11 cellular contexts compared by ENCODE assay signal in the genomic region with DNA sequence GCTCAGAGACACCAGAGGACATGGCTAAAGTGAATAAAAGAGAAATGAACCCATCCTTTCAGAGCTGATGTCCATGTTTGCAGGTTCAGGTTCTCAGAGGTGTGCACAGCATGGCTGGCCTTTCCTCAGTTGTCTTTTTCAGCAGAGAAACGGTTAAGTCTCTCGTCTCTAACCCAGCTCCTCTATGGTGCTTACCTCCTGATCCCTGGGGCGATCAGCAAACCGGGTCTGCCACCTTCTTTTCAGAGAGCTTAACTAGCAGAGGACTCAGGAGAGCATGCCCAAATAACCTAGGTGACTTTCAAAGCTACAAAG. TPM values are rescaled to one million over a fixed set of nuclear protein-coding genes. Genes with fewer than 3 reads are reported as not detected.
DNase-seq lines count a peak whose midpoint lies in the region; ATAC-seq, FAIRE-seq and TF ChIP-seq lines count a peak whose summit lies in the region.
"Had no signal": no experiment of that assay in that cellular context is flagged by ENCODE, and none has a peak within 500 bp of the region (broad histone marks: within the 10 kb centered on the region; RNA-seq: fewer than 3 reads in every experiment).

No MANE protein-coding gene starts in this region.

- H3K27me3 ChIP-seq in neutrophil (no peaks in the 10 kb centered on the region), right atrium auricular region (no peaks in the 10 kb centered on the region)

- peaks cover 73 to 77% of the 10 kb centered on the region in 2 experiments for H3K4me1 ChIP-seq in neutrophil (ENCODE audit: control insufficient read depth in 1 of 2, insufficient read depth in 1 of 2, low read depth in 1 of 2, low read length in 1 of 2)
- H3K4me1 ChIP-seq in right atrium auricular region: no peaks in the 10 kb centered on the region
- H3K4me1 ChIP-seq: esophagus muscularis mucosa had no signal

- H3K4me3 ChIP-seq in neutrophil (ENCODE audit: low read depth in 1 of 2, low read length in 1 of 2): peak overlapping the region; percentile 52 to 57
- no peak overlapping the region for H3K4me3 ChIP-seq in right atrium auricular region

- CTCF ChIA-PET in activated CD8-positive, alpha-beta T cell treated with anti-CD3 and anti-CD28 coated beads, Interleukin-2, amount 10 ng/mL, durations not matched to agents 7 days and 5 days (lab: Charles Lee): interaction anchor here (0.6 to 4.7 kb wide), 14 partner anchors 8 to 959 kb away, joined by 3 to 55 read pairs (median 3); no protein-coding TSS in a partner anchor

- H3K36me3 ChIP-seq in neutrophil (no peaks in the 10 kb centered on the region), right atrium auricular region (no peaks in the 10 kb centered on the region)
- H3K36me3 ChIP-seq: esophagus muscularis mucosa had no signal

- peak overlapping the region; percentile 75 for H3K4me3 Mint-ChIP-seq in activated CD8-positive, alpha-beta T cell treated with anti-CD3 and anti-CD28 coated beads, Interleukin-2, amount 10 ng/mL, durations not matched to agents 7 days and 5 days

- no peaks in the 10 kb centered on the region for H3K9me3 Mint-ChIP-seq in activated CD8-positive, alpha-beta T cell treated with anti-CD3 and anti-CD28 coated beads, Interleukin-2, amount 10 ng/mL, durations not matched to agents 7 days and 5 days (ENCODE audit: insufficient read depth)

- peaks cover 21% of the 10 kb centered on the region for H3K4me1 Mint-ChIP-seq in activated CD8-positive, alpha-beta T cell treated with anti-CD3 and anti-CD28 coated beads, Interleukin-2, amount 10 ng/mL, durations not matched to agents 7 days and 5 days (ENCODE audit: low read depth)

- POLR2A ChIA-PET in activated CD8-positive, alpha-beta T cell treated with anti-CD3 and anti-CD28 coated beads, Interleukin-2, amount 10 ng/mL, durations not matched to agents 7 days and 5 days (lab: Charles Lee): interaction anchor here (2.6 to 5.3 kb wide), 5 partner anchors 8 to 67 kb away, joined by 10 to 84 read pairs (median 20); a partner anchor contains a TSS

- TF ChIP-seq POLR2A in GM12892 (IDR thresholded peaks at IDR 0.05; ENCODE audit: low read depth, low read length): peak; percentile 82; the same call in 1 of the 2 replicates

- peak overlapping the region; percentile 86 for H3K27ac ChIP-seq in neutrophil
- no peak overlapping the region for H3K27ac ChIP-seq in right atrium auricular region

- DNase-seq in GM12892 (ENCODE audit: insufficient read length) (no peak), right atrium auricular region (ENCODE audit: low spot score) (no peak), midbrain (lab: John Stamatoyannopoulos, UW) (no peak), AG08395 (ENCODE audit: low spot score) (no peak)
- no peak for DNase-seq in activated CD8-positive, alpha-beta T cell treated with anti-CD3 and anti-CD28 coated beads, Interleukin-2, amount 10 ng/mL, durations not matched to agents 7 days and 5 days
- DNase-seq: DMS79 had no signal

- no peak for TF ChIP-seq CTCF in neutrophil (IDR thresholded peaks at IDR 0.05)
- TF ChIP-seq CTCF in right atrium auricular region (IDR thresholded peaks at IDR 0.05): no peak

- no peak for FAIRE-seq in GM12892 (lab: Jason Lieb, UNC)
- FAIRE-seq: keratinocyte had no signal

- ATAC-seq in HG02642 (IDR thresholded peaks at IDR 0.05; ENCODE audit: poor library complexity, unreplicated experiment) (peak; percentile 34), HG03571 (IDR thresholded peaks at IDR 0.05; ENCODE audit: unreplicated experiment) (no peak)
- ATAC-seq in activated CD8-positive, alpha-beta T cell treated with anti-CD3 and anti-CD28 coated beads, Interleukin-2, amount 10 ng/mL, durations not matched to agents 7 days and 5 days: no peak

- no peaks in the 10 kb centered on the region for H3K36me3 Mint-ChIP-seq in activated CD8-positive, alpha-beta T cell treated with anti-CD3 and anti-CD28 coated beads, Interleukin-2, amount 10 ng/mL, durations not matched to agents 7 days and 5 days (ENCODE audit: low read depth)

- H3K9me3 ChIP-seq in neutrophil (no peaks in the 10 kb centered on the region), right atrium auricular region (no peaks in the 10 kb centered on the region)
- H3K9me3 ChIP-seq: esophagus muscularis mucosa had no signal

- peak overlapping the region; percentile 97 for H3K27ac Mint-ChIP-seq in activated CD8-positive, alpha-beta T cell treated with anti-CD3 and anti-CD28 coated beads, Interleukin-2, amount 10 ng/mL, durations not matched to agents 7 days and 5 days

- peaks cover 7% of the 10 kb centered on the region for H3K27me3 Mint-ChIP-seq in activated CD8-positive, alpha-beta T cell treated with anti-CD3 and anti-CD28 coated beads, Interleukin-2, amount 10 ng/mL, durations not matched to agents 7 days and 5 days (ENCODE audit: low read depth)

RNA-seq across cellular contexts. Expression of a gene that starts 0.2 kb away (rescaled TPM):
- 19.7 TPM for polyA plus RNA-seq in GM12892 (2012; ENCODE audit: missing spikeins)
- 1 to 10 TPM in 1 of 2 experiments, under 1 TPM in 1; 0.99 to 1.8 TPM for total RNA-seq in activated CD8-positive, alpha-beta T cell treated with anti-CD3 and anti-CD28 coated beads, Interleukin-2, amount 10 ng/mL, durations not matched to agents 7 days and 5 days
- total RNA-seq in right atrium auricular region: not detected

Comparison
In these comparisons a context has a peak if more than half of its experiments do, and no peak if none do; other contexts are left out.
1. H3K4me3 ChIP-seq: peak in neutrophil (2 of 2); none in right atrium auricular region (0 of 2).